Comparison of ENCODE assay signal across 8 cellular contexts in the genomic region with DNA sequence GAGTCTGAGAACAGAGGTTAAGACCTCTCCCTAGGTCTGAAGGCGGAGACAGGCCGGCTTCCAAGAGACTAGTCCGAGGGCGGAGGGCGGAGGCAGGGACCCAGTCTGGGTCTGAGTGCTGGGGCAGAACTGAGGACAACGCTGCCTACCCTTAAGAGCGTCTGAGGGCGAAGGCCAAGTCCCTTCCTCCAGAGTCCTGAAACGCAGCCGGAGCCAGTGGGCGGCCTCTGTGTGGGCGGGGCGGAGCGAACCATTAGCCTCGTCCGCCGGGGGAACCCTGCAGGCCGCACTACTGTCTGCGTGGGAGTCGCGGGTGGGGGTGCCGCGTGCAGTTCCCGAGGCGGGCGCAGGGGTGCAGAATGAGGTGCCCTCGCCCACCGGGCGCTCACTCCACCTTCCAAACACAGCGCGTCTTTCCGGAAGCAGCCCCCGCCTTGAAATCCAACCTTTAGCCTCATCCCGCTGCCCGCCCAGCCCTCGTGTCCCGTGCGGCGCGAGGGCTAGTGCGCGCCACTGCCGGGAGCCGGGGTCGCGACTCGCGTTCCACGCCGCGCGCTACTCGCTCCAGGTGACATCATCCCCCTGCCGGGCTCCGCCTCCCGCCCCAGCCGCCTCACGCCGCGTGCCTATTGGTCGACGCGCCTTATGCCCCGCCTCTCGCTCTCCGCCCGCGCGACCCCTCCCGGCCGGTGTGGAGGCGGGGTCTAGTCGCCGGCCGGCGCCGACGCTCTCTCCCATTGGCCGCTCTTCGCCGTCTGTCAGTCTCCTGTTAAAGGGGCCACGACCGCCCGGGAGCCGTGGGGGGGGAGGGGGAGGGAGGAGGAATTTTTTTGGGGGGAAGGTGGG. TPM values are rescaled to one million over a fixed set of nuclear protein-coding genes. Genes with fewer than 3 reads are reported as not detected.
A peak's percentile ranks its signal among the peaks of the same experiment; 100 is the strongest.
DNase-seq lines count a peak whose midpoint lies in the region; ATAC-seq and TF ChIP-seq lines count a peak whose summit lies in the region.

A gene with protein sequence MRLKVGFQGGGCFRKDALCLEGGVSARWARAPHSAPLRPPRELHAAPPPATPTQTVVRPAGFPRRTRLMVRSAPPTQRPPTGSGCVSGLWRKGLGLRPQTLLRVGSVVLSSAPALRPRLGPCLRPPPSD (minus strand): TSS at position 579 of the 846 bp plus-strand sequence. CDS start 121 bp downstream, at position 458.

- peaks cover 40% of the 10 kb centered on the region for H3K27me3 Mint-ChIP-seq in dendritic cell treated with granulocyte-macrophage colony-stimulating factor and Interleukin-4, amounts not matched to agents 40 ng/mL and 50 ng/mL, for 4 days

- H3K27ac Mint-ChIP-seq in dendritic cell treated with granulocyte-macrophage colony-stimulating factor and Interleukin-4, amounts not matched to agents 40 ng/mL and 50 ng/mL, for 4 days = peak within 1 kb of the TSS; percentile 99

- peak within 1 kb of the TSS; percentile 81 for H3K4me3 Mint-ChIP-seq in dendritic cell treated with granulocyte-macrophage colony-stimulating factor and Interleukin-4, amounts not matched to agents 40 ng/mL and 50 ng/mL, for 4 days

- under 1% methylated on average over 48 of the region's 85 CpGs for WGBS in right lobe of liver (ENCODE audit: insufficient coverage, low coverage, low lambda C conversion rate, missing lambda C conversion rate)

- peak; percentile 73 for TF ChIP-seq POLR2A in right lobe of liver (IDR thresholded peaks at IDR 0.05)

- H3K27ac ChIP-seq in right lobe of liver = peak within 1 kb of the TSS; percentile 90 to 96 (median 91)

- H3K36me3 ChIP-seq in right lobe of liver = no peaks in the 10 kb centered on the region

- H3K9me3 ChIP-seq in right lobe of liver = no peaks in the 10 kb centered on the region

- H3K9me3 Mint-ChIP-seq in dendritic cell treated with granulocyte-macrophage colony-stimulating factor and Interleukin-4, amounts not matched to agents 40 ng/mL and 50 ng/mL, for 4 days = peaks cover 7% of the 10 kb centered on the region

- peak in 3 of 4 donors; percentile 13 to 14 (median 14) for TF ChIP-seq CTCF in right lobe of liver (IDR thresholded peaks at IDR 0.05)

- H3K4me1 ChIP-seq in right lobe of liver = peaks cover 0 to 21% (median 8%) of the 10 kb centered on the region in 4 donors

- peaks cover 56% of the 10 kb centered on the region for H3K4me1 Mint-ChIP-seq in dendritic cell treated with granulocyte-macrophage colony-stimulating factor and Interleukin-4, amounts not matched to agents 40 ng/mL and 50 ng/mL, for 4 days (ENCODE audit: low read depth)

- H3K36me3 Mint-ChIP-seq in dendritic cell treated with granulocyte-macrophage colony-stimulating factor and Interleukin-4, amounts not matched to agents 40 ng/mL and 50 ng/mL, for 4 days (ENCODE audit: low read depth) = peaks cover 15% of the 10 kb centered on the region

- peak within 1 kb of the TSS; percentile 51 to 59 (median 56) for H3K4me3 ChIP-seq in right lobe of liver

- H3K27me3 ChIP-seq in right lobe of liver = no peaks in the 10 kb centered on the region

- intact Hi-C loops in dendritic cell treated with granulocyte-macrophage colony-stimulating factor and Interleukin-4, amounts not matched to agents 40 ng/mL and 50 ng/mL, for 4 days (cut with micrococcal nuclease) = loop anchor here (1.0 to 2.0 kb wide), 2 partner anchors 10 to 30 kb away; no protein-coding TSS in a partner anchor
- intact Hi-C loops in right lobe of liver (cut with DNase I) = no loop called here

- DNase-seq in CD1c-positive myeloid dendritic cell (ENCODE audit: extremely low spot score) (peak; percentile 97), NCI-H748 (lab: John Stamatoyannopoulos, UW; ENCODE audit: unreplicated experiment) (peak; percentile 95), right lobe of liver (peak; percentile 96 to 97 (median 97))
- DNase-seq in activated CD4-positive, alpha-beta T cell treated with anti-CD3 and anti-CD28 coated beads, Interleukin-2, amount 50 U/mL, for 24 hours (ENCODE audit: low read depth in 1 of 2, low spot score in 1 of 2) = peak; percentile 91
- peak; percentile 95 for DNase-seq in stimulated activated CD4-positive, alpha-beta T cell treated with anti-CD3 and anti-CD28 coated beads, Interleukin-4, amount 100 ng/mL, for 24 hours

- ATAC-seq in GM19372 (IDR thresholded peaks at IDR 0.05; ENCODE audit: low read depth, unreplicated experiment) (peak; percentile 80), HG03520 (IDR thresholded peaks at IDR 0.05; ENCODE audit: unreplicated experiment) (peak; percentile 64), right lobe of liver (peak; percentile 86 to 92 (median 90))

RNA-seq across cellular contexts. Expression of the gene that starts here (rescaled TPM):
- total RNA-seq in right lobe of liver = 1 to 10 TPM in 5 of 6 experiments, under 1 TPM in 1; 0.73 to 8.1 (median 1.5) TPM

Comparison
In these comparisons a context has a peak if more than half of its experiments do, and no peak if none do; other contexts are left out.
1. Peak in every context shown above with its lines: DNase-seq, ATAC-seq, H3K4me3 ChIP-seq and H3K27ac ChIP-seq.